8 cellular contexts compared by ENCODE assay signal in the genomic region with DNA sequence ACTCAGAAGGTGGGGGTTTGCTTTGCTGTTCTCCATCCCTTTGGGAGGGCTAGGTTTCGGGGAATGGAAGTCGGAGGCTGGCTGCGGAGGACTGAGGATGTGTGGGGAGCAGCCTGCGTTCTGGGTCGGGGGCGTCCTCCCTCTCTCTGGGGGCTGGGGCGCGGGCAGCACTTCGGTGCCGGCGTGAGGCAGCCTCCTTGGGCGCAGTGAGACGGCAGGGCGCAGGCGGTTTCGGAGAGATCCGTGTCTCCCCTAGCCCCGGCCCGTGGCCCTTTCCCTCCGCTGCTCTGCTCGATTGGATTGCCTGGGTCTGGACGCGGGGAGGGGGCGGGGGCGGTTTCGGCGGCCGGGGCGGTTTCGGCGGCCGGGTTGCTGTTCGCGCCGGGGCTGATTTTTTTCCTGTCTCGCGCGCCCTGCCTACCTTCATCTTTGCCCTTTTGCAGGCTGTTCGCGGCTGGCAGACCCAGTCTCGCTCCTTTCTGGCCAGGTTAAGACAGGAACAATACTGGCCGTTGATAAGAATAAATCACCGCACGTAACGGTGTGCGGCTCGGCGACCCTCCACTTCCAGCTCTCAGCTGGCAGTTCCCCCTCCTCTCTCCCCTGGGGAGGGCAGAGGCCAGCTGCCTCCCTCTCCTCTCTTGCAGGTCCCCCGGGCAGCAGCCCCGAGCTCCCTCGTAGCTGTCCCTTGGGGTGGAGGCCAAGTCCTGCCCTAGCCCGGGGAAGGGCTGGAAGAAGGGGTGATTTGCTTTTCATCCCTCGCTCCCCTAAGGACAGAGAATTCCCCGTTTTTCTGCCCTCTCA. TPM values are rescaled to one million over a fixed set of nuclear protein-coding genes. Genes with fewer than 3 reads are reported as not detected.
DNase-seq lines count a peak whose midpoint lies in the region; TF ChIP-seq lines count a peak whose summit lies in the region.

No MANE protein-coding gene starts in this region.

- no peak overlapping the region for H3K27ac ChIP-seq in ACC112 (ENCODE audit: low read depth, low read length)
- H3K27ac ChIP-seq in HEK293 (ENCODE audit: extremely low read depth, low read depth, low read length), result peak overlapping the region; percentile 75; the same call in 1 of the 2 replicates
- H3K27ac ChIP-seq in subcutaneous abdominal adipose tissue (ENCODE audit: low read depth, low read length), result peak overlapping the region; percentile 96
- no peak overlapping the region for H3K27ac ChIP-seq in CD8-positive, alpha-beta memory T cell (ENCODE audit: low read depth, low read length)

- H3K9me3 ChIP-seq in HEK293 (ENCODE audit: control insufficient read depth, insufficient read depth, low read depth, low read length) (no peaks in the 10 kb centered on the region), subcutaneous abdominal adipose tissue (ENCODE audit: control insufficient read depth in 5 of 5, low read length in 5 of 5) (peaks cover 0 to 8% (median 7%) of the 10 kb centered on the region in 5 donors)
- H3K9me3 ChIP-seq in CD8-positive, alpha-beta memory T cell (ENCODE audit: low read length), result no peaks in the 10 kb centered on the region

- H3K27me3 ChIP-seq in ACC112 (ENCODE audit: insufficient read depth, low read length) (no peaks in the 10 kb centered on the region), subcutaneous abdominal adipose tissue (ENCODE audit: control insufficient read depth in 5 of 5, insufficient read depth in 4 of 5, low read length in 5 of 5) (no peaks in the 10 kb centered on the region)
- no peaks in the 10 kb centered on the region for H3K27me3 ChIP-seq in CD8-positive, alpha-beta memory T cell (ENCODE audit: insufficient read depth, low read length, poor library complexity, severe bottlenecking)

- no peaks in the 10 kb centered on the region for H3K36me3 ChIP-seq in ACC112 (ENCODE audit: insufficient read depth, low read length)
- no peaks in the 10 kb centered on the region for H3K36me3 ChIP-seq in HEK293 (ENCODE audit: control insufficient read depth in 2 of 2, insufficient read depth in 1 of 2, low read length in 2 of 2)
- H3K36me3 ChIP-seq in subcutaneous abdominal adipose tissue (ENCODE audit: control insufficient read depth in 5 of 5, insufficient read depth in 5 of 5, low read length in 5 of 5), result no peaks in the 10 kb centered on the region
- no peaks in the 10 kb centered on the region for H3K36me3 ChIP-seq in CD8-positive, alpha-beta memory T cell (ENCODE audit: insufficient read depth, low read length)

- peak overlapping the region; percentile 96 to 100 (median 99) for H3K4me3 Mint-ChIP-seq in brain
- peak overlapping the region in 1 of 7 donors; percentile 49 for H3K4me3 Mint-ChIP-seq in CD8-positive, alpha-beta memory T cell

- H3K9me3 Mint-ChIP-seq in brain, result peaks cover 5 to 21% (median 15%) of the 10 kb centered on the region in 5 experiments
- H3K9me3 Mint-ChIP-seq in CD8-positive, alpha-beta memory T cell, result peaks cover 0 to 13% (median 3%) of the 10 kb centered on the region in 5 donors

- CTCF ChIA-PET in HEK293 (lab: Yijun Ruan, JAX), result interaction anchor here (0.6 to 1.5 kb wide), 3 partner anchors 11 to 93 kb away, joined by 3 to 4 read pairs (median 4); no protein-coding TSS in a partner anchor
- CTCF ChIA-PET in CD8-positive, alpha-beta memory T cell (lab: Charles Lee), result no interaction called here

- H3K4me3 ChIP-seq in ACC112 (ENCODE audit: low read depth, low read length), result peak overlapping the region; percentile 98
- peak overlapping the region; percentile 85 for H3K4me3 ChIP-seq in HEK293 (ENCODE audit: low read depth, low read length)
- peak overlapping the region; percentile 87 to 94 (median 91) for H3K4me3 ChIP-seq in subcutaneous abdominal adipose tissue (ENCODE audit: low read depth in 1 of 5, low read length in 5 of 5)
- no peak overlapping the region for H3K4me3 ChIP-seq in CD8-positive, alpha-beta memory T cell (ENCODE audit: low read length)

- peak; percentile 56 for DNase-seq in kidney tubule cell (ENCODE audit: low spot score)
- DNase-seq in occipital lobe (lab: John Stamatoyannopoulos, UW), result no peak
- DNase-seq in CD8-positive, alpha-beta memory T cell, result no peak
- no peak for DNase-seq in HuH-7.5 (ENCODE audit: low spot score)

- H3K79me2 ChIP-seq in ACC112 (ENCODE audit: control insufficient read depth, insufficient read depth, low read length, unreplicated experiment), result peaks cover 61% of the 10 kb centered on the region

- H3K4me1 ChIP-seq in ACC112 (ENCODE audit: control insufficient read depth, insufficient read depth, low read length, unreplicated experiment) (peaks cover 12% of the 10 kb centered on the region), HEK293 (ENCODE audit: control insufficient read depth, insufficient read depth, low read length) (no peaks in the 10 kb centered on the region; the same call in 1 of the 2 replicates), subcutaneous abdominal adipose tissue (ENCODE audit: control insufficient read depth in 5 of 5, insufficient read depth in 5 of 5, low read length in 5 of 5) (peaks cover 2 to 43% (median 31%) of the 10 kb centered on the region in 5 donors)
- H3K4me1 ChIP-seq in CD8-positive, alpha-beta memory T cell (ENCODE audit: insufficient read depth, low read length), result no peaks in the 10 kb centered on the region

- no peak overlapping the region for H2AFZ ChIP-seq in ACC112 (ENCODE audit: low read length, unreplicated experiment)

- POLR2A ChIA-PET in HEK293 (lab: Yijun Ruan, JAX), result interaction anchor here (0.9 to 2.2 kb wide), 4 partner anchors 33 to 332 kb away, joined by 3 to 15 read pairs (median 4); no protein-coding TSS in a partner anchor
- POLR2A ChIA-PET in CD8-positive, alpha-beta memory T cell (lab: Charles Lee), result no interaction called here

- H3K9ac ChIP-seq in subcutaneous abdominal adipose tissue (ENCODE audit: low read length in 5 of 5), result peak overlapping the region in 4 of 5 donors; percentile 53 to 80 (median 70)

- TF ChIP-seq CTCF in HEK293 (tag by site-specific recombination; IDR thresholded peaks at IDR 0.05), result no peak
- TF ChIP-seq CTCF in brain (conservative IDR thresholded peaks at IDR 0.05), result no peak

- peak overlapping the region; percentile 98 to 99 (median 98) for H3K27ac Mint-ChIP-seq in brain
- peak overlapping the region in 1 of 8 donors; percentile 70 for H3K27ac Mint-ChIP-seq in CD8-positive, alpha-beta memory T cell

- H3K4me1 Mint-ChIP-seq in brain, result peaks cover 33% of the 10 kb centered on the region
- H3K4me1 Mint-ChIP-seq in CD8-positive, alpha-beta memory T cell, result peaks cover 2 to 6% (median 5%) of the 10 kb centered on the region in 3 donors

- H3K36me3 Mint-ChIP-seq in brain, result no peaks in the 10 kb centered on the region
- H3K36me3 Mint-ChIP-seq in CD8-positive, alpha-beta memory T cell, result peaks cover 0 to 2% (median 0%) of the 10 kb centered on the region in 3 donors

- peaks cover 20% of the 10 kb centered on the region for H3K27me3 Mint-ChIP-seq in brain
- peaks cover 22 to 46% of the 10 kb centered on the region in 2 donors for H3K27me3 Mint-ChIP-seq in CD8-positive, alpha-beta memory T cell

TF ChIP-seq in HEK293, 187 proteins besides CTCF, POLR2A, EP300 and RAD21 (continues in another document):
- TF ChIP-seq, protein P1, sequence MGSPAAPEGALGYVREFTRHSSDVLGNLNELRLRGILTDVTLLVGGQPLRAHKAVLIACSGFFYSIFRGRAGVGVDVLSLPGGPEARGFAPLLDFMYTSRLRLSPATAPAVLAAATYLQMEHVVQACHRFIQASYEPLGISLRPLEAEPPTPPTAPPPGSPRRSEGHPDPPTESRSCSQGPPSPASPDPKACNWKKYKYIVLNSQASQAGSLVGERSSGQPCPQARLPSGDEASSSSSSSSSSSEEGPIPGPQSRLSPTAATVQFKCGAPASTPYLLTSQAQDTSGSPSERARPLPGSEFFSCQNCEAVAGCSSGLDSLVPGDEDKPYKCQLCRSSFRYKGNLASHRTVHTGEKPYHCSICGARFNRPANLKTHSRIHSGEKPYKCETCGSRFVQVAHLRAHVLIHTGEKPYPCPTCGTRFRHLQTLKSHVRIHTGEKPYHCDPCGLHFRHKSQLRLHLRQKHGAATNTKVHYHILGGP (tag by site-specific recombination; IDR thresholded peaks at IDR 0.05), result no peak
- TF ChIP-seq, protein P2, sequence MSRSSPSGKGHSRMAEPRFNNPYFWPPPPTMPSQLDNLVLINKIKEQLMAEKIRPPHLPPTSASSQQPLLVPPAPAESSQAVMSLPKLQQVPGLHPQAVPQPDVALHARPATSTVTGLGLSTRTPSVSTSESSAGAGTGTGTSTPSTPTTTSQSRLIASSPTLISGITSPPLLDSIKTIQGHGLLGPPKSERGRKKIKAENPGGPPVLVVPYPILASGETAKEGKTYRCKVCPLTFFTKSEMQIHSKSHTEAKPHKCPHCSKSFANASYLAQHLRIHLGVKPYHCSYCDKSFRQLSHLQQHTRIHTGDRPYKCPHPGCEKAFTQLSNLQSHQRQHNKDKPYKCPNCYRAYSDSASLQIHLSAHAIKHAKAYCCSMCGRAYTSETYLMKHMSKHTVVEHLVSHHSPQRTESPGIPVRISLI (tag by site-specific recombination; IDR thresholded peaks at IDR 0.05), result peak; percentile 35; the same call in 1 of the 2 replicates
- no peak for TF ChIP-seq ZNF654 (tag by site-specific recombination; IDR thresholded peaks at IDR 0.05; ENCODE audit: low read depth)
- TF ChIP-seq ZNF423 (tag by site-specific recombination; IDR thresholded peaks at IDR 0.05), result no peak
- no peak for TF ChIP-seq BCL11B (tag by site-specific recombination; IDR thresholded peaks at IDR 0.05; ENCODE audit: low read depth)
- TF ChIP-seq PRDM1 (tag by site-specific recombination; IDR thresholded peaks at IDR 0.05), result no peak
- no peak for TF ChIP-seq ZNF76 (tag by site-specific recombination; IDR thresholded peaks at IDR 0.05; ENCODE audit: borderline replicate concordance, low read depth)
- no peak for TF ChIP-seq ZNF501 (tag by site-specific recombination; IDR thresholded peaks at IDR 0.05)
- TF ChIP-seq ZXDB (tag by site-specific recombination; IDR thresholded peaks at IDR 0.05), result peak; percentile 20
- TF ChIP-seq ZNF37A (tag by site-specific recombination; IDR thresholded peaks at IDR 0.05), result no peak
- no peak for TF ChIP-seq SP3 (tag by site-specific recombination; IDR thresholded peaks at IDR 0.05)
- peak; percentile 14; the same call in 1 of the 2 replicates for TF ChIP-seq KLF8 (tag by site-specific recombination; IDR thresholded peaks at IDR 0.05)
- TF ChIP-seq GLIS2 (tag by site-specific recombination; IDR thresholded peaks at IDR 0.05), result peak; percentile 39
- TF ChIP-seq ZNF785 (tag by site-specific recombination; IDR thresholded peaks at IDR 0.05), result no peak

RNA-seq across cellular contexts. Expression of a gene that starts 1.6 kb away (rescaled TPM):
- 7.4 TPM for polyA plus RNA-seq in brain (ENCODE audit: insufficient read depth, low read depth, low replicate concordance)
- 81.4 TPM for total RNA-seq in occipital lobe
- not detected for total RNA-seq in CD8-positive, alpha-beta memory T cell
- polyA plus RNA-seq in CD8-positive, alpha-beta memory T cell, result not detected

Comparison
In these comparisons a context has a peak if more than half of its experiments do, and no peak if none do; other contexts are left out.
1. H3K27ac ChIP-seq: peak in HEK293 (single experiment) and subcutaneous abdominal adipose tissue (single experiment); none in ACC112 (single experiment) and CD8-positive, alpha-beta memory T cell (single experiment).
2. RNA of a gene that starts 1.6 kb away (total RNA-seq): 81.4 TPM in occipital lobe (single experiment); not detected in CD8-positive, alpha-beta memory T cell; every median in the first group is over 10 times any median in the second.